In genomic region chr10:29646960-29647431, GRCh38 we compare ENCODE assay signal across 12 cellular contexts. TPM values are rescaled to one million over a fixed set of nuclear protein-coding genes. Genes with fewer than 3 reads are reported as not detected.
DNase-seq lines count a peak whose midpoint lies in the region; ATAC-seq and TF ChIP-seq lines count a peak whose summit lies in the region.
"Had no signal": no experiment of that assay in that cellular context is flagged by ENCODE, and none has a peak within 500 bp of the region (broad histone marks: within the 10 kb centered on the region; RNA-seq: fewer than 3 reads in every experiment).

No MANE protein-coding gene starts in this region.

- no peak for TF ChIP-seq POLR2A in Peyer's patch (IDR thresholded peaks at IDR 0.05)

- H3K4me3 ChIP-seq in BE2C (ENCODE audit: low read depth, low read length) (peak overlapping the region; percentile 27), Peyer's patch (peak overlapping the region in 2 of 4 donors; percentile 35 to 40), HAP-1 (no peak overlapping the region)

- peaks cover 5% of the 10 kb centered on the region for H3K27me3 Mint-ChIP-seq in nephron progenitor cell (ENCODE audit: low read depth, poor library complexity)

- ATAC-seq in esophagus mucosa (peak; percentile 12), HG03439 (IDR thresholded peaks at IDR 0.05; ENCODE audit: unreplicated experiment) (no peak), HG02623 (IDR thresholded peaks at IDR 0.05; ENCODE audit: unreplicated experiment) (no peak)

- in situ Hi-C loops in HAP-1 (cut with MboI; ENCODE audit: low sequenced_read_pairs), result no loop called here

- peaks cover 29% of the 10 kb centered on the region for H3K36me3 Mint-ChIP-seq in nephron progenitor cell (ENCODE audit: low read depth)

- H3K9me3 Mint-ChIP-seq in nephron progenitor cell, result peaks cover 15% of the 10 kb centered on the region

- no peaks in the 10 kb centered on the region for H3K27me3 ChIP-seq in BE2C
- no peaks in the 10 kb centered on the region for H3K27me3 ChIP-seq in Peyer's patch
- H3K27me3 ChIP-seq in HAP-1 (ENCODE audit: low read depth), result no peaks in the 10 kb centered on the region

- no peak for DNase-seq in BE2C
- no peak for DNase-seq in Peyer's patch
- no peak for DNase-seq in nephron progenitor cell
- DNase-seq in SW480 (ENCODE audit: low spot score), result no peak
- DNase-seq in HAP-1 (ENCODE audit: low spot score in 2 of 2), result no peak
- DNase-seq: activated CD4-positive, CD25-positive, alpha-beta regulatory T cell treated with anti-CD3 and anti-CD28 coated beads, Interleukin-2, amount 50 U/mL, for 72 hours; DMS153; NCI-H345 had no signal

- peak overlapping the region; percentile 8 for H3K4me3 Mint-ChIP-seq in nephron progenitor cell
- H3K4me3 Mint-ChIP-seq: neural crest cell had no signal

- H3K27ac Mint-ChIP-seq in nephron progenitor cell, result peak overlapping the region; percentile 56

- TF ChIP-seq CTCF in BE2C (IDR thresholded peaks at IDR 0.05; ENCODE audit: low read depth, low read length) (no peak), Peyer's patch (IDR thresholded peaks at IDR 0.05) (no peak), nephron progenitor cell (IDR thresholded peaks at IDR 0.05) (no peak)

- H3K36me3 ChIP-seq in BE2C, result peaks cover 3% of the 10 kb centered on the region; the same call in 1 of the 2 replicates
- no peaks in the 10 kb centered on the region for H3K36me3 ChIP-seq in Peyer's patch
- H3K36me3 ChIP-seq in HAP-1 (replicated peaks), result no peaks in the 10 kb centered on the region

- no peaks in the 10 kb centered on the region; the same call in 1 of the 2 replicates for H3K9me3 ChIP-seq in BE2C
- H3K9me3 ChIP-seq in Peyer's patch, result no peaks in the 10 kb centered on the region
- no peaks in the 10 kb centered on the region for H3K9me3 ChIP-seq in HAP-1

- peak overlapping the region in 3 of 4 donors; percentile 42 to 74 (median 64) for H3K27ac ChIP-seq in Peyer's patch

- peaks cover 75% of the 10 kb centered on the region for H3K4me1 Mint-ChIP-seq in nephron progenitor cell

- H3K4me1 ChIP-seq in BE2C, result peaks cover 28% of the 10 kb centered on the region
- peaks cover 0 to 45% (median 0%) of the 10 kb centered on the region in 4 donors for H3K4me1 ChIP-seq in Peyer's patch
- H3K4me1 ChIP-seq in HAP-1, result peaks cover 7% of the 10 kb centered on the region

RNA-seq across cellular contexts. Expression of gene SVIL, which starts 12.2 kb away (rescaled TPM):
- 16.1 TPM for polyA plus RNA-seq in BE2C (2012; ENCODE audit: insufficient read depth, insufficient read length, low read depth)
- total RNA-seq in Peyer's patch (10 to 100 TPM; 30.3 to 84.3 (median 62.5) TPM), esophagus mucosa (79.6 TPM)
